ENCODE assay signal across 8 cellular contexts in the genomic region with DNA sequence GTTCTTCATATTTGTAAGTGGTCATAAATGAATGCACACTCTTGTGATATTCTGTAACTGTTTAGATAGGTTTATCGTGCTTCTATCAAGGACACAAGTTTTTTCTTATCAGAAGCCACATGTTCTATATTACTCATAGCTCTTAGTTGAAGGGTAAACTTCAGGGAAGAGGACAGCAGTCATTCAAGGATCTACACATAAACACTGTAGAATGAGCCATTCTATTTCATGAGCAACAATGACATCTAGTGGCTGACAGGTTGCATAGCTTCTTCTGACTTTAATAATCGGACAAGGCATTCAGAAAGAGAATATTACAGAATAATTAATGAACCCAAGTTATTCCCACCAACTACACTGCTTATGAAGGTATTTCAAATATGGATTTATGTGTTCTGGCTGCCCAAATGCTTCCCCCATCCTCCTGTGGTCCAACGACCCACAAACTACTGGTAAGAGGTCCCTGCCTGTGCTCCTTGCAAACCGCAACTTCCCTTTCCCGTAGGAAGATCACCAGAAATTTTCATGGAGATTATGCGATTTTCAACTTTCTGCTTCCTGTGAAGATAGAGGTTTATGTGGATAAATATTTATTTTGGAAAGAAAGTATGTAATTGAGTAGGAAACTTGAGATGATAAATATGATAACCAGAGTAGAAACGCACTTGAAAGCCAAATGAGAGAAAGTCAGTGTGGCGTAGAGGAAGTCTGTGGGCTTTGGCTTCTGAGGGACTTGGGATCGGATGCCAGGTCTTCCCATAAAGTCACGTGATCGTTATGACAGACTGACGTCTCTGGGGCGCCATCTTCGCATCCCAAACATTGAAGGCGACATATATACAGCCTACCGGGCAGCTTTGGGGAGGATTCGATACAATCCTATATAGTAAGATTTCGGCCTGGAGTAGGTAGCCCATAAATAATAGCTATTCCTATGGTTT. TPM values are rescaled to one million over a fixed set of nuclear protein-coding genes. Genes with fewer than 3 reads are reported as not detected.
A peak's percentile ranks its signal among the peaks of the same experiment; 100 is the strongest.
DNase-seq lines count a peak whose midpoint lies in the region; ATAC-seq and TF ChIP-seq lines count a peak whose summit lies in the region.

No MANE protein-coding gene starts in this region.

- DNase-seq in CD8-positive, alpha-beta T cell: no peak
- DNase-seq in NCI-H2081 (lab: John Stamatoyannopoulos, UW) (peak; percentile 57 to 63), Right ventricle myocardium superior (no peak), retina (peak; percentile 56), posterior cingulate gyrus (no peak)

- H3K9me3 ChIP-seq in CD8-positive, alpha-beta T cell (ENCODE audit: low read length): no peaks in the 10 kb centered on the region

- no peak overlapping the region for H3K4me3 Mint-ChIP-seq in CD8-positive, alpha-beta T cell

- POLR2A ChIA-PET in CD8-positive, alpha-beta T cell (lab: Charles Lee): interaction anchor here (1.0 kb wide), 2 partner anchors 885 to 889 kb away, joined by 3 to 4 read pairs; no protein-coding TSS in a partner anchor

- H3K36me3 Mint-ChIP-seq in CD8-positive, alpha-beta T cell: no peaks in the 10 kb centered on the region

- no peak overlapping the region for H3K4me3 ChIP-seq in CD8-positive, alpha-beta T cell (ENCODE audit: low read depth, low read length)

- intact Hi-C loops in CD8-positive, alpha-beta T cell (cut with DNase I, micrococcal nuclease): loop anchor here (1.0 kb wide), 2 partner anchors 885 to 889 kb away; a partner anchor contains a TSS
- intact Hi-C loops in Right ventricle myocardium superior (cut with DNase I): loop anchor here (5.0 to 10.0 kb wide), 3 partner anchors 441 to 884 kb away; no protein-coding TSS in a partner anchor
- intact Hi-C loops in posterior cingulate gyrus (cut with DNase I): loop anchor here (1.0 to 10.0 kb wide), 4 partner anchors 264 to 885 kb away; a partner anchor contains a TSS

- H3K27ac ChIP-seq in CD8-positive, alpha-beta T cell (ENCODE audit: low read depth, low read length): no peak overlapping the region
- H3K27ac ChIP-seq in VCaP: peak overlapping the region; percentile 78

- H3K27me3 Mint-ChIP-seq in CD8-positive, alpha-beta T cell (ENCODE audit: low read depth): peaks cover 14% of the 10 kb centered on the region

- H3K27ac Mint-ChIP-seq in CD8-positive, alpha-beta T cell: no peak overlapping the region

- CTCF ChIA-PET in CD8-positive, alpha-beta T cell (lab: Charles Lee): interaction anchor here (0.6 to 5.2 kb wide), 10 partner anchors 8 to 933 kb away, joined by 3 to 57 read pairs (median 4); a partner anchor contains a TSS

- TF ChIP-seq CTCF in CD8-positive, alpha-beta T cell (IDR thresholded peaks at IDR 0.05): peak; percentile 64
- peak; percentile 77 for TF ChIP-seq CTCF in VCaP (conservative IDR thresholded peaks at IDR 0.05)

- no peaks in the 10 kb centered on the region for H3K4me1 ChIP-seq in CD8-positive, alpha-beta T cell (ENCODE audit: insufficient read depth, low read length)

- H3K27me3 ChIP-seq in CD8-positive, alpha-beta T cell (ENCODE audit: insufficient read depth, low read length): no peaks in the 10 kb centered on the region

- no peaks in the 10 kb centered on the region for H3K36me3 ChIP-seq in CD8-positive, alpha-beta T cell (ENCODE audit: insufficient read depth, low read length)

- no peaks in the 10 kb centered on the region for H3K9me3 Mint-ChIP-seq in CD8-positive, alpha-beta T cell

- peaks cover 3% of the 10 kb centered on the region for H3K4me1 Mint-ChIP-seq in CD8-positive, alpha-beta T cell (ENCODE audit: low read depth)

- ATAC-seq in CD8-positive, alpha-beta T cell: peak; percentile 57
- peak; percentile 84 for ATAC-seq in GM18868 (IDR thresholded peaks at IDR 0.05; ENCODE audit: unreplicated experiment)
- peak; percentile 69 for ATAC-seq in HG03045 (IDR thresholded peaks at IDR 0.05; ENCODE audit: unreplicated experiment)
- ATAC-seq in Right ventricle myocardium superior (ENCODE audit: poor library complexity): peak; percentile 91

RNA-seq across cellular contexts. Expression of a gene that starts 16.7 kb away (rescaled TPM):
- total RNA-seq in CD8-positive, alpha-beta T cell: not detected
- total RNA-seq in Right ventricle myocardium superior: not detected

Comparison
In these comparisons a context has a peak if more than half of its experiments do, and no peak if none do; other contexts are left out.
1. DNase-seq: peak in NCI-H2081 (2 of 2) and retina (single experiment); none in CD8-positive, alpha-beta T cell (0 of 7), Right ventricle myocardium superior (single experiment) and posterior cingulate gyrus (0 of 10).
2. Peak in every context shown above with its lines, with median percentiles within 50 percentile points of each other: ATAC-seq.